8 cellular contexts compared by ENCODE assay signal in genomic region chr1:32892368-32893197, GRCh38.
A peak's percentile ranks its signal among the peaks of the same experiment; 100 is the strongest.
DNase-seq lines count a peak whose midpoint lies in the region; ATAC-seq lines count a peak whose summit lies in the region.

No MANE protein-coding gene starts in this region.

- WGBS in iPS DF 6.9 (ENCODE audit: insufficient coverage, insufficient read length): no CpG with 5 or more reads among the region's 49 CpGs

- ATAC-seq in GM21447 (IDR thresholded peaks at IDR 0.05; ENCODE audit: unreplicated experiment) (no peak), GM18520 (IDR thresholded peaks at IDR 0.05; ENCODE audit: unreplicated experiment) (no peak)

- no peak overlapping the region for H3K27ac ChIP-seq in iPS DF 6.9 (ENCODE audit: low read length)

- no peaks in the 10 kb centered on the region; the same call in 1 of the 2 replicates for H3K27me3 ChIP-seq in iPS DF 6.9 (ENCODE audit: control insufficient read depth, insufficient read depth, low read length)

- peak; percentile 47 for DNase-seq in NCI-H146 (lab: John Stamatoyannopoulos, UW)
- no peak for DNase-seq in NCI-H146 treated with DMSO at 0.1 percent for 48 hours (lab: John Stamatoyannopoulos, UW; ENCODE audit: unreplicated experiment)
- peak; percentile 87 for DNase-seq in NCI-H69 (lab: John Stamatoyannopoulos, UW)
- peak; percentile 80 for DNase-seq in astrocyte of the hippocampus (ENCODE audit: low read depth, low spot score)
- no peak for DNase-seq in iPS DF 6.9 (ENCODE audit: low read depth, low spot score)
- no peak for DNase-seq in skeletal muscle cell (ENCODE audit: low read depth)

- peaks cover 5% of the 10 kb centered on the region; the same call in 1 of the 2 replicates for H3K4me1 ChIP-seq in iPS DF 6.9 (ENCODE audit: control insufficient read depth, insufficient read depth, low read length)

- H3K4me3 ChIP-seq in iPS DF 6.9 (ENCODE audit: low read length): peak overlapping the region; percentile 33; the same call in 1 of the 2 replicates
- peak overlapping the region; percentile 51 for H3K4me3 ChIP-seq in skeletal muscle cell (ENCODE audit: low read depth, low read length)

- no peaks in the 10 kb centered on the region for H3K36me3 ChIP-seq in iPS DF 6.9 (ENCODE audit: control insufficient read depth, insufficient read depth, low read length)

- no peaks in the 10 kb centered on the region for H3K9me3 ChIP-seq in iPS DF 6.9 (ENCODE audit: control insufficient read depth, insufficient read depth, low read length)

Comparison
In these comparisons a context has a peak if more than half of its experiments do, and no peak if none do; other contexts are left out.
1. DNase-seq: peak in NCI-H146 (single experiment), NCI-H69 (single experiment) and astrocyte of the hippocampus (single experiment); none in NCI-H146 treated with DMSO at 0.1 percent for 48 hours (single experiment), iPS DF 6.9 (single experiment) and skeletal muscle cell (single experiment).